ENCODE assay signal across 2 cellular contexts in the genomic region with DNA sequence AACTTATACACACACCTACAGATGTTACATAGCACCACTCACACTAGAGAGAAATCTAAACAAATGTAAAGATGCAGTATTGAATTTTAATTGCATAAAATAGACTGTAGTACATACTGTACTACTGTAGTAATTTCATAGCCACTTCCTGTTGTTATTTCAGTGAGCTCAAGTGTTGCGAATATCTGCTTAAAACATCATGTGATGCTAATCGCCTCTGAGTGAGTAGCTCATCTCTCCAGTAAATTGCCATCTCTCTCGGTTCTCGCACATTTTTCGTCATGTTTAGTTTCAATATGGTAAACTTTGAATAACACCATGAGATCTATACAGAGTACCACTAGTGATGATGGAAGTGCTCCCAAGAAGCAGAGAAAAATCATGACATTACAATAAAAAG.
TF ChIP-seq lines count a peak whose summit lies in the region.

No MANE protein-coding gene starts in this region.

TF ChIP-seq in IMR-90, 13 proteins besides CTCF, POLR2A, EP300 and RAD21:
- TF ChIP-seq RCOR1 (IDR thresholded peaks at IDR 0.05; ENCODE audit: insufficient replicate concordance, low read length) (no peak), CEBPB (IDR thresholded peaks at IDR 0.05; ENCODE audit: low read depth, low read length) (no peak), RFX5 (IDR thresholded peaks at IDR 0.05; ENCODE audit: low read depth, low read length) (no peak), NFE2L2 (IDR thresholded peaks at IDR 0.05; ENCODE audit: low read depth, low read length) (no peak)

TF ChIP-seq in K562, 482 proteins besides CTCF, POLR2A, EP300 and RAD21:
- TF ChIP-seq TAF7 (tag; IDR thresholded peaks at IDR 0.05) (no peak), CBX5 (IDR thresholded peaks at IDR 0.05; ENCODE audit: borderline replicate concordance, low read depth) (no peak), ZNF444 (CRISPR knock-in tag; IDR thresholded peaks at IDR 0.05) (no peak), MAZ (CRISPR knock-in tag; conservative IDR thresholded peaks at IDR 0.05 in 1 of 2, IDR thresholded peaks at IDR 0.05 in 1 of 2) (no peak), MBD2 (IDR thresholded peaks at IDR 0.05; ENCODE audit: borderline replicate concordance, low read depth) (no peak)
- TF ChIP-seq, protein P1, sequence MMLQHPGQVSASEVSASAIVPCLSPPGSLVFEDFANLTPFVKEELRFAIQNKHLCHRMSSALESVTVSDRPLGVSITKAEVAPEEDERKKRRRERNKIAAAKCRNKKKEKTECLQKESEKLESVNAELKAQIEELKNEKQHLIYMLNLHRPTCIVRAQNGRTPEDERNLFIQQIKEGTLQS (IDR thresholded peaks at IDR 0.05), result no peak
- TF ChIP-seq, protein P1 (CRISPR knock-in tag; conservative IDR thresholded peaks at IDR 0.05), result no peak
- TF ChIP-seq, protein P2, sequence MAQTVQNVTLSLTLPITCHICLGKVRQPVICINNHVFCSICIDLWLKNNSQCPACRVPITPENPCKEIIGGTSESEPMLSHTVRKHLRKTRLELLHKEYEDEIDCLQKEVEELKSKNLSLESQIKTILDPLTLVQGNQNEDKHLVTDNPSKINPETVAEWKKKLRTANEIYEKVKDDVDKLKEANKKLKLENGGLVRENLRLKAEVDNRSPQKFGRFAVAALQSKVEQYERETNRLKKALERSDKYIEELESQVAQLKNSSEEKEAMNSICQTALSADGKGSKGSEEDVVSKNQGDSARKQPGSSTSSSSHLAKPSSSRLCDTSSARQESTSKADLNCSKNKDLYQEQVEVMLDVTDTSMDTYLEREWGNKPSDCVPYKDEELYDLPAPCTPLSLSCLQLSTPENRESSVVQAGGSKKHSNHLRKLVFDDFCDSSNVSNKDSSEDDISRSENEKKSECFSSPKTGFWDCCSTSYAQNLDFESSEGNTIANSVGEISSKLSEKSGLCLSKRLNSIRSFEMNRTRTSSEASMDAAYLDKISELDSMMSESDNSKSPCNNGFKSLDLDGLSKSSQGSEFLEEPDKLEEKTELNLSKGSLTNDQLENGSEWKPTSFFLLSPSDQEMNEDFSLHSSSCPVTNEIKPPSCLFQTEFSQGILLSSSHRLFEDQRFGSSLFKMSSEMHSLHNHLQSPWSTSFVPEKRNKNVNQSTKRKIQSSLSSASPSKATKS (CRISPR knock-in tag; IDR thresholded peaks at IDR 0.05), result no peak
